Comparison of ENCODE assay signal across 8 cellular contexts in the genomic region with DNA sequence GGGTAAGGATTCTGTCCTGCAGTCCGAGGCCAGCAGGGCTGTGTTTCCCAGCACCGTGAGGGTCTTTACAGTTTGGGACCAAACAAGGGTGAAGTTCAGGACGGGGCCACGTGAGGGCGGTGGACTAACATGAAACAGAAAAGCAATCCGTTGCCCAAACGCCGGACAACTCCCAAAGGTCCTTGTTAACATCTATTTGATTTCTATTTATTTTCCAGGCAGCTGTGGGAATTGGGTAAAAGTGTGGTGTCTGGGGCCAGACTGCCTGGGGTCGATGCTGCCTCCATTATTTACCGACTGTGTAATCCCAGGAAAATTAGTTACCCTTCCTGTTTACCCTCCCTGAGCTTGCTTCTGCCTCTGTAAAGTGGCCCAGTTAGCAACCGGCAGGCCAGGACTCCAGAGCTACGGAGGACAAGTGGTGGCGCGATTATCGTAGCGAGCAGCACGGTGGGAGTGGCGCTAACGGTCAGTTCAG.
DNase-seq lines count a peak whose midpoint lies in the region; ATAC-seq and TF ChIP-seq lines count a peak whose summit lies in the region.

No MANE protein-coding gene starts in this region.

- TF ChIP-seq CTCF in astrocyte of the spinal cord (IDR thresholded peaks at IDR 0.05; ENCODE audit: low read depth, low read length) (peak; percentile 83), retinal pigment epithelial cell (conservative IDR thresholded peaks at IDR 0.05; ENCODE audit: low read depth, low read length) (peak; percentile 87)

- in situ Hi-C loops in astrocyte of the spinal cord (cut with HindIII; ENCODE audit: low sequenced_read_pairs): no loop called here

- no peak for ATAC-seq in GM19463 (IDR thresholded peaks at IDR 0.05; ENCODE audit: unreplicated experiment)

- DNase-seq in NOMO-1 (lab: John Stamatoyannopoulos, UW; ENCODE audit: unreplicated experiment in 2 of 2) (peak; percentile 9 to 51), NOMO-1 treated with dmso at 0.1 percent for 144 hours (lab: John Stamatoyannopoulos, UW; ENCODE audit: unreplicated experiment) (no peak), KG1 (lab: John Stamatoyannopoulos, UW) (peak; percentile 18), SHP77 (lab: John Stamatoyannopoulos, UW) (peak; percentile 69 to 72), astrocyte of the spinal cord (ENCODE audit: low read depth, low spot score) (peak; percentile 84), hypothalamus (lab: John Stamatoyannopoulos, UW) (peak in 45 of 51 donors; percentile 5 to 68 (median 28)), retinal pigment epithelial cell (ENCODE audit: low read depth) (peak; percentile 52)

- H3K4me3 ChIP-seq in astrocyte of the spinal cord (ENCODE audit: low read depth, low read length) (peak overlapping the region; percentile 12), retinal pigment epithelial cell (ENCODE audit: low read length) (peak overlapping the region; percentile 29)
